In genomic region chr20:58692579-58693225, GRCh38 we compare ENCODE assay signal across 8 cellular contexts. TPM values are rescaled to one million over a fixed set of nuclear protein-coding genes. Genes with fewer than 3 reads are reported as not detected.
A peak's percentile ranks its signal among the peaks of the same experiment; 100 is the strongest.
DNase-seq lines count a peak whose midpoint lies in the region; ATAC-seq, FAIRE-seq and TF ChIP-seq lines count a peak whose summit lies in the region.

TSS of gene NPEPL1 (plus strand) at chr20:58692800. CDS start at chr20:58692901, 101 bp downstream.

- FAIRE-seq in kidney (lab: Jason Lieb, UNC), result no peak

- H3K36me3 Mint-ChIP-seq in WTC11, result no peaks in the 10 kb centered on the region

- peaks cover 6% of the 10 kb centered on the region; the same call in 1 of the 2 replicates for H3K4me1 ChIP-seq in DOHH2 (ENCODE audit: control insufficient read depth, low read length)
- H3K4me1 ChIP-seq in kidney (ENCODE audit: control insufficient read depth in 1 of 2, insufficient read depth in 1 of 2, low read depth in 1 of 2, low read length in 2 of 2), result peaks cover 0 to 21% of the 10 kb centered on the region in 2 donors

- TF ChIP-seq CTCF in DOHH2 (IDR thresholded peaks at IDR 0.05; ENCODE audit: low read depth, low read length, poor library complexity, severe bottlenecking) (no peak), WTC11 (IDR thresholded peaks at IDR 0.05) (no peak), kidney (IDR thresholded peaks at IDR 0.05; ENCODE audit: borderline replicate concordance, extremely low read depth, insufficient read depth) (peak; percentile 37)

- no peaks in the 10 kb centered on the region for H3K27me3 Mint-ChIP-seq in WTC11 (ENCODE audit: low read depth)

- intact Hi-C loops in kidney (cut with DNase I), result no loop called here

- DNase-seq in Kasumi-1 (lab: John Stamatoyannopoulos, UW), result peak; percentile 32 to 35
- DNase-seq in WTC11 (ENCODE audit: low spot score), result peak; percentile 58
- peak in 16 of 61 donors; percentile 11 to 78 (median 32) for DNase-seq in caudate nucleus (lab: John Stamatoyannopoulos, UW)
- peak; percentile 87 for DNase-seq in kidney
- DNase-seq in stimulated activated CD4-positive, alpha-beta T cell treated with anti-CD3 and anti-CD28 coated beads, Interleukin-1b, Interleukin-23, amount 100 ng/mL, for 4 hours (ENCODE audit: low read depth in 2 of 2), result peak; percentile 43 to 70
- DNase-seq in NCI-H187 treated with DMSO at 0.1 percent for 48 hours (lab: John Stamatoyannopoulos, UW), result no peak

- H3K79me2 ChIP-seq in DOHH2 (ENCODE audit: control insufficient read depth, low read length), result no peaks in the 10 kb centered on the region

- no peaks in the 10 kb centered on the region for H3K36me3 ChIP-seq in DOHH2 (ENCODE audit: control insufficient read depth, low read length)
- H3K36me3 ChIP-seq in kidney (ENCODE audit: control insufficient read depth in 1 of 2, insufficient read depth in 2 of 2, low read length in 2 of 2), result peaks cover 7 to 28% of the 10 kb centered on the region in 2 donors

- H3K4me2 ChIP-seq in DOHH2 (ENCODE audit: low read length), result peak within 1 kb of the TSS; percentile 55

- peak within 1 kb of the TSS; percentile 49 to 76 for H3K9ac ChIP-seq in kidney (ENCODE audit: low read length in 2 of 2)

- H3K27ac ChIP-seq in DOHH2 (ENCODE audit: low read depth, low read length) (no peak within 1 kb of the TSS), caudate nucleus (ENCODE audit: low read depth, low read length) (peak within 1 kb of the TSS; percentile 62), kidney (ENCODE audit: low read depth in 2 of 2, low read length in 2 of 2) (peak within 1 kb of the TSS; percentile 45 to 78)

- ATAC-seq in GM21576 (IDR thresholded peaks at IDR 0.05; ENCODE audit: unreplicated experiment), result peak; percentile 87
- peak; percentile 79 for ATAC-seq in WTC11

- H3K9me2 ChIP-seq in DOHH2 (replicated peaks; ENCODE audit: control insufficient read depth, low read length), result no peaks in the 10 kb centered on the region

- POLR2A ChIA-PET in WTC11 (lab: Charles Lee), result interaction anchor here (1.1 to 1.3 kb wide), 2 partner anchors 41 to 199 kb away, joined by 3 to 5 read pairs; partner anchors contain the start of gene STX16

- H3K27me3 ChIP-seq in DOHH2 (ENCODE audit: control insufficient read depth, low read length), result no peaks in the 10 kb centered on the region

- peak within 1 kb of the TSS; percentile 58 for H3K4me3 Mint-ChIP-seq in WTC11

- no peaks in the 10 kb centered on the region for H3K9me3 Mint-ChIP-seq in WTC11

- peak within 1 kb of the TSS; percentile 96 for H3K27ac Mint-ChIP-seq in WTC11

- CTCF ChIA-PET in WTC11 (lab: Charles Lee), result interaction anchor here (1.0 to 4.4 kb wide), 6 partner anchors 18 to 212 kb away, joined by 3 to 41 read pairs (median 7); partner anchors contain the start of genes GNAS and STX16

- 0 out of 2 replicates have a peak, but pooled peaks cover 3% of the 10 kb centered on the region for H3F3A ChIP-seq in DOHH2 (ENCODE audit: control insufficient read depth, insufficient read depth)

- H3K9me3 ChIP-seq in DOHH2 (ENCODE audit: control insufficient read depth, insufficient read depth, low read length), result no peaks in the 10 kb centered on the region
- H3K9me3 ChIP-seq in kidney (ENCODE audit: control insufficient read depth in 1 of 2, low read length in 2 of 2), result no peaks in the 10 kb centered on the region

- peaks cover 41% of the 10 kb centered on the region for H3K4me1 Mint-ChIP-seq in WTC11

- H4K20me1 ChIP-seq in DOHH2 (ENCODE audit: control insufficient read depth, insufficient read depth, low read depth, low read length), result no peaks in the 10 kb centered on the region

- H3K4me3 ChIP-seq in DOHH2 (ENCODE audit: low read length) (peak within 1 kb of the TSS; percentile 46), kidney (ENCODE audit: low read length in 2 of 2) (peak within 1 kb of the TSS; percentile 53 to 54)

TF ChIP-seq in WTC11, 78 proteins besides CTCF, POLR2A, EP300 and RAD21:
- no peak for TF ChIP-seq ATF2 (CRISPR knock-in tag; IDR thresholded peaks at IDR 0.05; ENCODE audit: borderline replicate concordance, low read depth)
- no peak; the same call in 1 of the 2 replicates for TF ChIP-seq ZNF423 (CRISPR knock-in tag; IDR thresholded peaks at IDR 0.05)
- 0 out of 2 replicates have a peak, but pooled peaks have one; percentile 30 for TF ChIP-seq ZNF416 (CRISPR knock-in tag; IDR thresholded peaks at IDR 0.05)
- no peak for TF ChIP-seq ZNF425 (CRISPR knock-in tag; conservative IDR thresholded peaks at IDR 0.05)

RNA-seq across cellular contexts. Expression of gene NPEPL1, which starts in this region (rescaled TPM):
- total RNA-seq in WTC11 (2021) (35.3 to 39.9 TPM (median 35.8 TPM) in 3 replicates), kidney (60.2 TPM)
- polyA plus RNA-seq in kidney (ENCODE audit: insufficient read depth, low read depth, low replicate concordance), result 39.7 TPM
